In genomic region chrX:18677140-18677834, GRCh38 we compare ENCODE assay signal across 24 cellular contexts. TPM values are rescaled to one million over a fixed set of nuclear protein-coding genes. Genes with fewer than 3 reads are reported as not detected.
DNase-seq lines count a peak whose midpoint lies in the region; FAIRE-seq and TF ChIP-seq lines count a peak whose summit lies in the region.
"Had no signal": no experiment of that assay in that cellular context is flagged by ENCODE, and none has a peak within 500 bp of the region (broad histone marks: within the 10 kb centered on the region; RNA-seq: fewer than 3 reads in every experiment).

No MANE protein-coding gene starts in this region.

- no peaks in the 10 kb centered on the region for H3K79me2 ChIP-seq in astrocyte (ENCODE audit: insufficient read depth, low read length)

- peak overlapping the region; percentile 84 for H3K27ac Mint-ChIP-seq in activated naive CD4-positive, alpha-beta T cell treated with anti-CD3 and anti-CD28 coated beads, Interleukin-2, amount 10 ng/mL, durations not matched to agents 7 days and 5 days
- H3K27ac Mint-ChIP-seq in activated naive CD4-positive, alpha-beta T cell treated with anti-CD3 and anti-CD28 coated beads for 36 hours = no peak overlapping the region
- H3K27ac Mint-ChIP-seq in astrocyte (ENCODE audit: unreplicated experiment) (no peak overlapping the region), neural crest cell (ENCODE audit: unreplicated experiment) (no peak overlapping the region)
- H3K27ac Mint-ChIP-seq: activated CD4-positive, alpha-beta memory T cell treated with anti-CD3 and anti-CD28 coated beads for 36 hours; activated T-helper 17 cell treated with anti-CD3 and anti-CD28 coated beads, Interleukin-2, amount 50 U/mL, for 72 hours; WTC11 had no signal

- no peaks in the 10 kb centered on the region for H3K27me3 ChIP-seq in astrocyte (ENCODE audit: insufficient read depth, low read length)
- no peaks in the 10 kb centered on the region for H3K27me3 ChIP-seq in ascending aorta
- H3K27me3 ChIP-seq: brain microvascular endothelial cell, neutrophil had no signal

- H2AFZ ChIP-seq in astrocyte (ENCODE audit: low read depth, low read length) = no peak overlapping the region
- H2AFZ ChIP-seq: GM23248 had no signal

- TF ChIP-seq CTCF in astrocyte (IDR thresholded peaks at IDR 0.05; ENCODE audit: insufficient read depth, low read depth, low read length) = no peak
- no peak for TF ChIP-seq CTCF in neural crest cell (conservative IDR thresholded peaks at IDR 0.05)
- no peak for TF ChIP-seq CTCF in ascending aorta (IDR thresholded peaks at IDR 0.05)

- no peaks in the 10 kb centered on the region for H3K9me3 Mint-ChIP-seq in activated naive CD4-positive, alpha-beta T cell treated with anti-CD3 and anti-CD28 coated beads, Interleukin-2, amount 10 ng/mL, durations not matched to agents 7 days and 5 days
- H3K9me3 Mint-ChIP-seq in activated naive CD4-positive, alpha-beta T cell treated with anti-CD3 and anti-CD28 coated beads for 36 hours = no peaks in the 10 kb centered on the region
- no peaks in the 10 kb centered on the region for H3K9me3 Mint-ChIP-seq in astrocyte (ENCODE audit: unreplicated experiment)
- peaks cover 4% of the 10 kb centered on the region for H3K9me3 Mint-ChIP-seq in neural crest cell
- H3K9me3 Mint-ChIP-seq: activated CD4-positive, alpha-beta memory T cell treated with anti-CD3 and anti-CD28 coated beads for 36 hours; activated T-helper 17 cell treated with anti-CD3 and anti-CD28 coated beads, Interleukin-2, amount 50 U/mL, for 72 hours; WTC11 had no signal

- no peak for TF ChIP-seq POLR2A in H54 (IDR thresholded peaks at IDR 0.05; ENCODE audit: low read depth, low read length)

- no peaks in the 10 kb centered on the region for H3K36me3 Mint-ChIP-seq in activated naive CD4-positive, alpha-beta T cell treated with anti-CD3 and anti-CD28 coated beads, Interleukin-2, amount 10 ng/mL, durations not matched to agents 7 days and 5 days
- H3K36me3 Mint-ChIP-seq in activated naive CD4-positive, alpha-beta T cell treated with anti-CD3 and anti-CD28 coated beads for 36 hours (ENCODE audit: low read depth) = no peaks in the 10 kb centered on the region
- H3K36me3 Mint-ChIP-seq in astrocyte (ENCODE audit: low read depth, unreplicated experiment) (no peaks in the 10 kb centered on the region), neural crest cell (ENCODE audit: low read depth) (no peaks in the 10 kb centered on the region)
- H3K36me3 Mint-ChIP-seq: activated CD4-positive, alpha-beta memory T cell treated with anti-CD3 and anti-CD28 coated beads for 36 hours; WTC11 had no signal

- H3K27ac ChIP-seq in astrocyte (ENCODE audit: low read depth, low read length) = no peak overlapping the region
- no peak overlapping the region for H3K27ac ChIP-seq in ascending aorta
- H3K27ac ChIP-seq: brain microvascular endothelial cell, GM23248, lower lobe of right lung, neutrophil, skin epidermis had no signal

- peaks cover 3% of the 10 kb centered on the region for H3K27me3 Mint-ChIP-seq in activated naive CD4-positive, alpha-beta T cell treated with anti-CD3 and anti-CD28 coated beads, Interleukin-2, amount 10 ng/mL, durations not matched to agents 7 days and 5 days
- no peaks in the 10 kb centered on the region for H3K27me3 Mint-ChIP-seq in activated naive CD4-positive, alpha-beta T cell treated with anti-CD3 and anti-CD28 coated beads for 36 hours (ENCODE audit: low read depth)
- H3K27me3 Mint-ChIP-seq in astrocyte (ENCODE audit: low read depth, unreplicated experiment) (no peaks in the 10 kb centered on the region), neural crest cell (ENCODE audit: low read depth) (peaks cover 4% of the 10 kb centered on the region)
- H3K27me3 Mint-ChIP-seq: activated CD4-positive, alpha-beta memory T cell treated with anti-CD3 and anti-CD28 coated beads for 36 hours; activated T-helper 17 cell treated with anti-CD3 and anti-CD28 coated beads, Interleukin-2, amount 50 U/mL, for 72 hours had no signal

- H3K9me3 ChIP-seq in astrocyte (ENCODE audit: insufficient read depth, low read depth, low read length) (no peaks in the 10 kb centered on the region), ascending aorta (no peaks in the 10 kb centered on the region)
- H3K9me3 ChIP-seq: A549, lower lobe of right lung, neutrophil had no signal

- in situ Hi-C loops in KBM-7 (cut with MboI; ENCODE audit: low pct_unique_long_range_greater_than_20kb, low sequenced_read_pairs) = no loop called here

- H3K4me1 ChIP-seq in astrocyte (ENCODE audit: insufficient read depth, low read length) (no peaks in the 10 kb centered on the region), ascending aorta (no peaks in the 10 kb centered on the region)
- H3K4me1 ChIP-seq: lower lobe of right lung had no signal

- CTCF ChIA-PET in activated naive CD4-positive, alpha-beta T cell treated with anti-CD3 and anti-CD28 coated beads, Interleukin-2, amount 10 ng/mL, durations not matched to agents 7 days and 5 days (lab: Charles Lee) = no interaction called here
- CTCF ChIA-PET in activated naive CD4-positive, alpha-beta T cell treated with anti-CD3 and anti-CD28 coated beads for 36 hours (lab: Charles Lee) = no interaction called here

- no peaks in the 10 kb centered on the region for H4K20me1 ChIP-seq in astrocyte (ENCODE audit: insufficient read depth, low read length)

- H3K4me1 Mint-ChIP-seq in activated naive CD4-positive, alpha-beta T cell treated with anti-CD3 and anti-CD28 coated beads, Interleukin-2, amount 10 ng/mL, durations not matched to agents 7 days and 5 days = peaks cover 15% of the 10 kb centered on the region
- H3K4me1 Mint-ChIP-seq in activated naive CD4-positive, alpha-beta T cell treated with anti-CD3 and anti-CD28 coated beads for 36 hours (ENCODE audit: low read depth) = peaks cover 8% of the 10 kb centered on the region
- no peaks in the 10 kb centered on the region for H3K4me1 Mint-ChIP-seq in astrocyte (ENCODE audit: low read depth, unreplicated experiment)
- no peaks in the 10 kb centered on the region for H3K4me1 Mint-ChIP-seq in neural crest cell
- H3K4me1 Mint-ChIP-seq: activated T-helper 17 cell treated with anti-CD3 and anti-CD28 coated beads, Interleukin-2, amount 50 U/mL, for 72 hours had no signal

- intact Hi-C loops in activated naive CD4-positive, alpha-beta T cell treated with anti-CD3 and anti-CD28 coated beads for 36 hours (cut with micrococcal nuclease) = loop anchor here (10.0 kb wide), 1 partner anchor 942 kb away; the partner anchor contains the start of gene SCML1
- intact Hi-C loops in ascending aorta (cut with DNase I) = loop anchor here (2.0 to 10.0 kb wide), 3 partner anchors 155 to 668 kb away; partner anchors contain the start of gene PDHA1

- H3K36me3 ChIP-seq in astrocyte (ENCODE audit: insufficient read depth, low read length) = no peaks in the 10 kb centered on the region
- no peaks in the 10 kb centered on the region for H3K36me3 ChIP-seq in ascending aorta
- H3K36me3 ChIP-seq: brain microvascular endothelial cell, lower lobe of right lung, neutrophil had no signal

- H3K9ac ChIP-seq in astrocyte (ENCODE audit: low read length) = no peak overlapping the region
- H3K9ac ChIP-seq: GM23248 had no signal

- H3K4me3 ChIP-seq in astrocyte (ENCODE audit: insufficient read depth, low read depth, low read length) (no peak overlapping the region), ascending aorta (no peak overlapping the region)
- H3K4me3 ChIP-seq: A549, GM23248, lower lobe of right lung, skin epidermis had no signal

- no peak overlapping the region for H3K4me3 Mint-ChIP-seq in activated naive CD4-positive, alpha-beta T cell treated with anti-CD3 and anti-CD28 coated beads, Interleukin-2, amount 10 ng/mL, durations not matched to agents 7 days and 5 days
- H3K4me3 Mint-ChIP-seq in activated naive CD4-positive, alpha-beta T cell treated with anti-CD3 and anti-CD28 coated beads for 36 hours = no peak overlapping the region
- H3K4me3 Mint-ChIP-seq in astrocyte (ENCODE audit: unreplicated experiment) (no peak overlapping the region), neural crest cell (peak overlapping the region; percentile 28)
- H3K4me3 Mint-ChIP-seq: activated CD4-positive, alpha-beta memory T cell treated with anti-CD3 and anti-CD28 coated beads for 36 hours; activated T-helper 17 cell treated with anti-CD3 and anti-CD28 coated beads, Interleukin-2, amount 50 U/mL, for 72 hours had no signal

- no peak overlapping the region for H3K4me2 ChIP-seq in astrocyte (ENCODE audit: low read length)
- H3K4me2 ChIP-seq: A549 had no signal

- FAIRE-seq in astrocyte (lab: Jason Lieb, UNC) (peak; percentile 82), H54 (lab: Jason Lieb, UNC) (no peak)
- FAIRE-seq: urothelium cell line had no signal

- DNase-seq in activated naive CD4-positive, alpha-beta T cell treated with anti-CD3 and anti-CD28 coated beads, Interleukin-2, amount 10 ng/mL, durations not matched to agents 7 days and 5 days = no peak
- no peak for DNase-seq in activated naive CD4-positive, alpha-beta T cell treated with anti-CD3 and anti-CD28 coated beads for 36 hours
- DNase-seq in KBM-7 = peak; percentile 37
- DNase-seq in astrocyte (ENCODE audit: low read depth) = no peak
- no peak for DNase-seq in neural crest cell (ENCODE audit: low read depth, low spot score)
- DNase-seq in Kasumi-1 (lab: John Stamatoyannopoulos, UW) = no peak
- DNase-seq in ascending aorta (ENCODE audit: low spot score in 2 of 2) = no peak
- DNase-seq in H54 (ENCODE audit: insufficient read length, low spot score) = no peak
- DNase-seq: activated CD4-positive, alpha-beta memory T cell treated with anti-CD3 and anti-CD28 coated beads for 36 hours; activated CD8-positive, alpha-beta memory T cell treated with anti-CD3 and anti-CD28 coated beads, Interleukin-2, amount 50 U/mL, for 48 hours; brain microvascular endothelial cell; GM23248; lower lobe of right lung; NCI-H1694; NCI-H2171 treated with DMSO at 0.1 percent for 48 hours had no signal

RNA-seq across cellular contexts. Expression of gene RS1, which starts 5.4 kb away (rescaled TPM):
- not detected for total RNA-seq in activated naive CD4-positive, alpha-beta T cell treated with anti-CD3 and anti-CD28 coated beads for 36 hours
- total RNA-seq in astrocyte = not detected in 2 replicates
- not detected in 2 replicates for total RNA-seq in neural crest cell
- not detected for total RNA-seq in ascending aorta
- total RNA-seq: activated CD4-positive, alpha-beta memory T cell treated with anti-CD3 and anti-CD28 coated beads for 36 hours; activated T-helper 17 cell treated with anti-CD3 and anti-CD28 coated beads, Interleukin-2, amount 50 U/mL, for 72 hours; chondrocyte; GM23248; kidney epithelial cell; T-helper 2 cell treated with Interferon-gamma antibody and Interleukin-4, amounts not matched to agents 100 ng/mL and 5 ng/mL, for 36 hours; WTC11 had no signal

RNA-seq across cellular contexts. Expression of gene PPEF1, which starts 30.2 kb away (rescaled TPM):
- total RNA-seq in activated naive CD4-positive, alpha-beta T cell treated with anti-CD3 and anti-CD28 coated beads for 36 hours = under 1 TPM; 0.30 to 0.60 TPM
- total RNA-seq in astrocyte = 0.14 TPM in 1 of 2 replicates, not detected in the other
- 0.26 and 0.52 TPM in 2 replicates for total RNA-seq in neural crest cell
- total RNA-seq in ascending aorta = not detected
- total RNA-seq: GM23248; kidney epithelial cell; T-helper 2 cell treated with Interferon-gamma antibody and Interleukin-4, amounts not matched to agents 100 ng/mL and 5 ng/mL, for 36 hours had no signal
